In genomic region chr1:2642131-2642559, GRCh38 we compare ENCODE assay signal across 8 cellular contexts. TPM values are rescaled to one million over a fixed set of nuclear protein-coding genes. Genes with fewer than 3 reads are reported as not detected.
DNase-seq lines count a peak whose midpoint lies in the region; ATAC-seq and TF ChIP-seq lines count a peak whose summit lies in the region.

No MANE protein-coding gene starts in this region.

- H3K27me3 ChIP-seq in RWPE2 (ENCODE audit: insufficient read depth, poor library complexity, severe bottlenecking) (no peaks in the 10 kb centered on the region), fibroblast of lung (ENCODE audit: control insufficient read depth, insufficient read depth, low read length) (no peaks in the 10 kb centered on the region), rectal smooth muscle tissue (ENCODE audit: control insufficient read depth, insufficient read depth, low read length) (no peaks in the 10 kb centered on the region)

- ATAC-seq in RWPE2 (ENCODE audit: low read depth) (peak; percentile 17), GM18873 (IDR thresholded peaks at IDR 0.05; ENCODE audit: low FRiP score, unreplicated experiment) (no peak)

- H3K36me3 ChIP-seq in RWPE2 (ENCODE audit: low read depth) (no peaks in the 10 kb centered on the region), fibroblast of lung (ENCODE audit: control insufficient read depth, insufficient read depth, low read length) (no peaks in the 10 kb centered on the region), rectal smooth muscle tissue (ENCODE audit: control insufficient read depth, insufficient read depth, low read length) (no peaks in the 10 kb centered on the region)

- H2AFZ ChIP-seq in fibroblast of lung (ENCODE audit: low read length) = peak overlapping the region; percentile 84

- DNase-seq in RWPE2 (ENCODE audit: low spot score) (peak; percentile 41), fibroblast of lung (ENCODE audit: low read depth in 2 of 2) (no peak), NCI-H187 treated with DMSO at 0.1 percent for 48 hours (lab: John Stamatoyannopoulos, UW) (no peak), MV-4-11 (lab: John Stamatoyannopoulos, UW) (no peak), NCI-H2029 (lab: John Stamatoyannopoulos, UW) (no peak)

- peak overlapping the region; percentile 97 for H3K4me2 ChIP-seq in fibroblast of lung (ENCODE audit: extremely low read depth, insufficient read depth, low read length)

- TF ChIP-seq CTCF in GM12875 (IDR thresholded peaks at IDR 0.05; ENCODE audit: borderline replicate concordance, insufficient read depth, low read depth, low read length) (no peak), RWPE2 (IDR thresholded peaks at IDR 0.05; ENCODE audit: poor library complexity, severe bottlenecking) (no peak), fibroblast of lung (conservative IDR thresholded peaks at IDR 0.05 in 1 of 2, IDR thresholded peaks at IDR 0.05 in 1 of 2; ENCODE audit: low read depth in 1 of 2, low read length in 2 of 2) (no peak)

- H3K4me1 ChIP-seq in RWPE2 (ENCODE audit: insufficient read depth, poor library complexity, severe bottlenecking) (no peaks in the 10 kb centered on the region), fibroblast of lung (ENCODE audit: control insufficient read depth, extremely low read depth, insufficient read depth, low read length) (peaks cover 2% of the 10 kb centered on the region), rectal smooth muscle tissue (ENCODE audit: control insufficient read depth, insufficient read depth, low read length) (peaks cover 5% of the 10 kb centered on the region)

- H3K79me2 ChIP-seq in fibroblast of lung (ENCODE audit: control insufficient read depth, insufficient read depth, low read length) = no peaks in the 10 kb centered on the region

- peak overlapping the region; percentile 85 for H3K9ac ChIP-seq in fibroblast of lung (ENCODE audit: insufficient read depth, low read length)
- H3K9ac ChIP-seq in rectal smooth muscle tissue (ENCODE audit: low read length) = peak overlapping the region; percentile 57

- H3K27ac ChIP-seq in RWPE2 (ENCODE audit: poor library complexity, severe bottlenecking) = peak overlapping the region; percentile 34
- H3K27ac ChIP-seq in fibroblast of lung (ENCODE audit: insufficient read depth, low read length) = peak overlapping the region; percentile 69
- no peak overlapping the region for H3K27ac ChIP-seq in rectal smooth muscle tissue (ENCODE audit: low read depth, low read length)

- H3K4me3 ChIP-seq in GM12875 (ENCODE audit: low read depth, low read length) (peak overlapping the region; percentile 87), RWPE2 (ENCODE audit: severe bottlenecking) (peak overlapping the region; percentile 68), fibroblast of lung (replicated peaks in 1 of 4; ENCODE audit: control extremely low read depth in 1 of 4, insufficient read depth in 1 of 4, low read depth in 3 of 4, low read length in 4 of 4) (peak overlapping the region; percentile 59 to 93 (median 82)), rectal smooth muscle tissue (ENCODE audit: low read length) (peak overlapping the region; percentile 82)

- no peaks in the 10 kb centered on the region for H4K20me1 ChIP-seq in fibroblast of lung (ENCODE audit: control insufficient read depth, extremely low read depth, insufficient read depth, low read length)

- peaks cover 6% of the 10 kb centered on the region for H3K9me3 ChIP-seq in RWPE2 (ENCODE audit: severe bottlenecking)
- no peaks in the 10 kb centered on the region for H3K9me3 ChIP-seq in fibroblast of lung (ENCODE audit: control insufficient read depth, insufficient read depth, low read depth, low read length)

RNA-seq across cellular contexts. Expression of gene MMEL1, which starts 9.3 kb away (rescaled TPM):
- 0.33 TPM in 1 of 2 replicates, not detected in the other for total RNA-seq in fibroblast of lung
- polyA plus RNA-seq in fibroblast of lung = 0.02 and 0.60 TPM in 2 replicates
- 0.05 and 0.34 TPM in 2 replicates for polyA plus RNA-seq in fibroblast of lung (2012)
- polyA minus RNA-seq in fibroblast of lung (ENCODE audit: low replicate concordance) = not detected in 2 replicates

RNA-seq across cellular contexts. Expression of gene PRXL2B, which starts 55.6 kb away (rescaled TPM):
- total RNA-seq in fibroblast of lung = 8.0 and 11.7 TPM in 2 replicates
- polyA plus RNA-seq in fibroblast of lung = 13.8 and 19.2 TPM in 2 replicates
- 21.5 and 31.0 TPM in 2 replicates for polyA plus RNA-seq in fibroblast of lung (2012)
- polyA minus RNA-seq in fibroblast of lung (ENCODE audit: low replicate concordance) = 15.9 and 23.2 TPM in 2 replicates
